Comparison of ENCODE assay signal across 13 cellular contexts in the genomic region with DNA sequence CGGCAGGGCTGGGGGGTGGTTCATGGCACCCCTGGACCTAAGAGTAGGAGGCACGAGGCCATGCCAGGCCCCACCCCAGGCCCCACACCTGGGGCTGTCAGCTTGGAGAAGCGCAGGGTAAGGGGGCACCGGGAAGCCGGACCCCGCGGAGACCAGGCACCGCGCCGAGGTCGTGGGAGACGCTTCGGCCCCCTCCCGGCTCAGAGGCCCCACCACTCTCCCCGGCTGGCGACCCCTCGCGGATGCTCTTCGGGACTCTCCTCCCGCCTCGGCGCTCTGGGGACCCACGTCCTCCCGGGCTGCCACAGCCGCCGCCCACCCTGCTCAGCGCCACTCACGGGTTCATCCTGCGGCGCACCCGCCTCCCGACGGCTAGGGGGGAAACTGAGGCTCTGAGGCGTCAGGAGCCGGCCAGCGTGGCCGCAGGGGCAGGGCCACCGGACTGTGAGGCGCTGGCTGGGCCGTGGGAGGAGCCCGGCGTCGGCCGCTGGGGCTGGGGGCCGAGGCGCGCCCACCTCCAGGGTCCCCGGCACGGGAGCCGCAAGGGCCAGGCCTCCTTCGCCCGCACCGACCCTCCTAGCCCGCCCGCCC. TPM values are rescaled to one million over a fixed set of nuclear protein-coding genes. Genes with fewer than 3 reads are reported as not detected.
DNase-seq lines count a peak whose midpoint lies in the region; ATAC-seq and TF ChIP-seq lines count a peak whose summit lies in the region.
"Had no signal": no experiment of that assay in that cellular context is flagged by ENCODE, and none has a peak within 500 bp of the region (broad histone marks: within the 10 kb centered on the region; RNA-seq: fewer than 3 reads in every experiment).

No MANE protein-coding gene starts in this region.

- H3K27me3 ChIP-seq in BJ (ENCODE audit: control insufficient read depth, insufficient read depth, low read length) (peaks cover 5% of the 10 kb centered on the region; the same call in 1 of the 2 replicates), RWPE2 (ENCODE audit: insufficient read depth, poor library complexity, severe bottlenecking) (no peaks in the 10 kb centered on the region), right cardiac atrium (ENCODE audit: control insufficient read depth, insufficient read depth) (no peaks in the 10 kb centered on the region), psoas muscle (ENCODE audit: insufficient read depth in 3 of 3, low read length in 2 of 3) (peaks cover 0 to 2% (median 0%) of the 10 kb centered on the region in 3 donors), A673 (replicated peaks; ENCODE audit: insufficient read depth, low read depth, low read length, poor library complexity) (no peaks in the 10 kb centered on the region), MG63 (0 out of 2 replicates have a peak, but pooled peaks cover 3% of the 10 kb centered on the region)

- intact Hi-C loops in right cardiac atrium (cut with DNase I): no loop called here
- intact Hi-C loops in psoas muscle (cut with DNase I): no loop called here
- intact Hi-C loops in A673 (cut with micrococcal nuclease; ENCODE audit: unreplicated experiment): no loop called here

- BruUV-seq in A673 (replicated peaks; lab: Mats Ljungman, UMichigan): no TSS peak

- peaks cover 15% of the 10 kb centered on the region for H3K4me1 ChIP-seq in RWPE2 (ENCODE audit: insufficient read depth, poor library complexity, severe bottlenecking)
- H3K4me1 ChIP-seq in right cardiac atrium (ENCODE audit: control insufficient read depth, insufficient read depth, low read length): peaks cover 1% of the 10 kb centered on the region
- H3K4me1 ChIP-seq in psoas muscle: no peaks in the 10 kb centered on the region
- no peaks in the 10 kb centered on the region for H3K4me1 ChIP-seq in A673 (ENCODE audit: insufficient read depth, low read length, poor library complexity, severe bottlenecking)

- TF ChIP-seq CTCF in BJ (IDR thresholded peaks at IDR 0.05; ENCODE audit: insufficient read depth, low read depth, low read length) (no peak), RWPE2 (IDR thresholded peaks at IDR 0.05; ENCODE audit: poor library complexity, severe bottlenecking) (no peak), psoas muscle (IDR thresholded peaks at IDR 0.05) (no peak), A673 (conservative IDR thresholded peaks at IDR 0.05; ENCODE audit: low read depth, low read length) (no peak)

- peak overlapping the region; percentile 9; the same call in 1 of the 2 replicates for H3K4me3 ChIP-seq in BJ (ENCODE audit: low read depth, low read length)
- no peak overlapping the region for H3K4me3 ChIP-seq in RWPE2 (ENCODE audit: severe bottlenecking)
- H3K4me3 ChIP-seq in right cardiac atrium (ENCODE audit: low read length): no peak overlapping the region
- no peak overlapping the region for H3K4me3 ChIP-seq in psoas muscle
- H3K4me3 ChIP-seq in A673 (ENCODE audit: low read depth, low read length, poor library complexity, severe bottlenecking): no peak overlapping the region
- no peak overlapping the region for H3K4me3 ChIP-seq in MG63
- H3K4me3 ChIP-seq: GM23248 had no signal

- H3K9me3 ChIP-seq in RWPE2 (ENCODE audit: severe bottlenecking) (no peaks in the 10 kb centered on the region), right cardiac atrium (ENCODE audit: control insufficient read depth, low read length) (no peaks in the 10 kb centered on the region), psoas muscle (no peaks in the 10 kb centered on the region), A673 (ENCODE audit: low read depth, low read length, poor library complexity, severe bottlenecking) (no peaks in the 10 kb centered on the region), MG63 (no peaks in the 10 kb centered on the region)

- POLR2A ChIA-PET in BJ (lab: Charles Lee): no interaction called here
- POLR2A ChIA-PET in A673 (lab: Charles Lee; ENCODE audit: low non-redundant PET): no interaction called here

- no peak for ATAC-seq in RWPE2 (ENCODE audit: low read depth)
- no peak for ATAC-seq in right cardiac atrium
- no peak for ATAC-seq in psoas muscle

- no peak overlapping the region for H3K27ac ChIP-seq in RWPE2 (ENCODE audit: poor library complexity, severe bottlenecking)
- H3K27ac ChIP-seq in right cardiac atrium (ENCODE audit: low read length): no peak overlapping the region
- H3K27ac ChIP-seq in psoas muscle: no peak overlapping the region
- H3K27ac ChIP-seq in A673 (ENCODE audit: low read depth, low read length, poor library complexity, severe bottlenecking): no peak overlapping the region
- H3K27ac ChIP-seq: GM23248 had no signal

- H3K36me3 ChIP-seq in BJ (ENCODE audit: control insufficient read depth, insufficient read depth, low read length) (peaks cover 2% of the 10 kb centered on the region; the same call in 1 of the 2 replicates), RWPE2 (ENCODE audit: low read depth) (peaks cover 21% of the 10 kb centered on the region), psoas muscle (ENCODE audit: insufficient read depth in 1 of 2, low read depth in 1 of 2) (peaks cover 0 to 26% of the 10 kb centered on the region in 2 donors), A673 (ENCODE audit: insufficient read depth, low read length, poor library complexity, severe bottlenecking) (no peaks in the 10 kb centered on the region), MG63 (no peaks in the 10 kb centered on the region)

- no peak for DNase-seq in BJ (ENCODE audit: low read depth)
- peak; percentile 62 for DNase-seq in RWPE2 (ENCODE audit: low spot score)
- peak; percentile 11 to 69 (median 37) for DNase-seq in right cardiac atrium
- peak; percentile 8 to 53 for DNase-seq in psoas muscle
- DNase-seq in A673 (ENCODE audit: low spot score): no peak
- DNase-seq in NCI-H2081 (lab: John Stamatoyannopoulos, UW): no peak
- DNase-seq in MG63: no peak
- DNase-seq: CD4-positive, alpha-beta memory T cell; DND-41; GDM1; GM23248; NCI-H146; NCI-H69 had no signal

- WGBS in right cardiac atrium: 91% methylated on average over 55 of the region's 55 CpGs
- WGBS in psoas muscle, 3 donors: 90 to 95% (median 94%) methylated on average over 33 to 55 of the region's 55 CpGs

- CTCF ChIA-PET in BJ (lab: Yijun Ruan, JAX) (no interaction called here), A673 (lab: Charles Lee) (no interaction called here)

RNA-seq across cellular contexts. Expression of a gene that starts 25.9 kb away (rescaled TPM):
- polyA plus RNA-seq in BJ (2011; rRNA removed): 10.0 and 17.4 TPM in 2 replicates
- polyA minus RNA-seq in BJ (2011; rRNA and poly(A)+ RNA removed): 55.6 and 66.4 TPM in 2 replicates
- total RNA-seq in right cardiac atrium: 10 to 100 TPM; 32.2 to 44.3 (median 38.4) TPM
- polyA plus RNA-seq in right cardiac atrium: 18.3 TPM
- 10 to 100 TPM; 13.9 to 30.4 (median 19.2) TPM for total RNA-seq in psoas muscle
- 10 to 100 TPM in 2 of 3 donors, 1 to 10 TPM in 1; 9.1 to 24.4 (median 15.3) TPM for polyA plus RNA-seq in psoas muscle
- 2.1 and 4.3 TPM in 2 replicates for total RNA-seq in A673 (2021)
- total RNA-seq in MG63 (2014; rRNA removed; shearing (Covaris generic); ENCODE audit: low replicate concordance): 4.9 and 33.7 TPM in 2 replicates
- polyA plus RNA-seq: CD4-positive, alpha-beta memory T cell had no signal

Comparison
In these comparisons a context has a peak if more than half of its experiments do, and no peak if none do; other contexts are left out.
1. DNase-seq: peak in RWPE2 (single experiment), right cardiac atrium (3 of 3) and psoas muscle (2 of 2); none in BJ (single experiment), A673 (single experiment), NCI-H2081 (0 of 2) and MG63 (single experiment).